9 cellular contexts compared by ENCODE assay signal in the genomic region with DNA sequence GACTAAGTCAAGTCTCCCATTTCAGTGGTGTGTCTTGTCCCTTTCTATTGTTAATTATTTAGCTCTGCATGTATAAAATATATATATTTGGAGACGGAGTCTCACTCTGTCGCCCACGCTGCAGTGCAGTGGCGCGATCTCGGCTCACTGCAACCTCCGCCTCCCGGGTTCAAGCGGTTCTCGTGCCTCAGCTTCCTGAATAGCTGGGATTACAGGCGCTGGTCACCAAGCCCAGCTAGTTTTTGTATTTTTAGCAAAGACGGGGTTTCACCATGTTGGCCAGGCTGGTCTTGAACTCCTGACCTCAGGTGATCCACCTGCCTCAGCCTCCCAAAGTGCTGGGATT. TPM values are rescaled to one million over a fixed set of nuclear protein-coding genes. Genes with fewer than 3 reads are reported as not detected.
A peak's percentile ranks its signal among the peaks of the same experiment; 100 is the strongest.
DNase-seq lines count a peak whose midpoint lies in the region; TF ChIP-seq lines count a peak whose summit lies in the region.
"Not testable (repeated sequence)": the region's sequence is repeated elsewhere in the genome, so short reads cannot be mapped to it uniquely, and the experiment has no call there.
"Had no signal": no experiment of that assay in that cellular context is flagged by ENCODE, and none has a peak within 500 bp of the region (broad histone marks: within the 10 kb centered on the region; RNA-seq: fewer than 3 reads in every experiment).

No MANE protein-coding gene starts in this region.

- not testable (repeated sequence) for H3K27ac ChIP-seq in Karpas-422 (ENCODE audit: low read length); fibroblast of lung (ENCODE audit: insufficient read depth, low read length); mesendoderm (ENCODE audit: low read depth, low read length); sigmoid colon

- not testable (repeated sequence) for H3K36me3 ChIP-seq in ES-I3 (ENCODE audit: insufficient read depth, low read length); Karpas-422 (ENCODE audit: insufficient read depth, low read length); fibroblast of lung (ENCODE audit: control insufficient read depth, insufficient read depth, low read length); mesendoderm (ENCODE audit: control insufficient read depth, insufficient read depth, low read length); sigmoid colon

- H3K4me2 ChIP-seq in Karpas-422 (ENCODE audit: low read depth, low read length, poor library complexity, severe bottlenecking) (peak overlapping the region; percentile 83), fibroblast of lung (ENCODE audit: extremely low read depth, insufficient read depth, low read length) (peak overlapping the region; percentile 64), mesendoderm (ENCODE audit: low read length) (peak overlapping the region; percentile 37)

- H4K20me1 ChIP-seq in Karpas-422 (ENCODE audit: insufficient read depth, low read depth, low read length) = peaks cover 23% of the 10 kb centered on the region
- not testable (repeated sequence) for H4K20me1 ChIP-seq in fibroblast of lung (ENCODE audit: control insufficient read depth, extremely low read depth, insufficient read depth, low read length)

- peaks cover 14% of the 10 kb centered on the region for H3K79me1 ChIP-seq in mesendoderm (ENCODE audit: low read length)

- no CpG with 5 or more reads among the region's 12 CpGs for WGBS in mesendoderm (ENCODE audit: extremely low coverage, insufficient coverage, low lambda C conversion rate)
- WGBS in sigmoid colon, 2 donors = 73 to 74% methylated on average over 12 of the region's 12 CpGs

- not testable (repeated sequence) for H4K5ac ChIP-seq in mesendoderm (ENCODE audit: low read length)

- TF ChIP-seq CTCF in WI38 (IDR thresholded peaks at IDR 0.05; ENCODE audit: low read depth, low read length); astrocyte of the cerebellum (IDR thresholded peaks at IDR 0.05; ENCODE audit: low read depth, low read length, missing control alignments); fibroblast of lung (conservative IDR thresholded peaks at IDR 0.05 in 1 of 2, IDR thresholded peaks at IDR 0.05 in 1 of 2; ENCODE audit: low read depth in 1 of 2, low read length in 2 of 2); sigmoid colon (IDR thresholded peaks at IDR 0.05): not testable (repeated sequence)

- in situ Hi-C loops in astrocyte of the cerebellum (cut with HindIII; ENCODE audit: low sequenced_read_pairs) = not testable (repeated sequence)

- not testable (repeated sequence) for H3K9me3 ChIP-seq in ES-I3 (ENCODE audit: control insufficient read depth, insufficient read depth, low read length); Karpas-422 (ENCODE audit: low read length); fibroblast of lung (ENCODE audit: control insufficient read depth, insufficient read depth, low read depth, low read length); sigmoid colon

- DNase-seq in Karpas-422; astrocyte of the cerebellum (ENCODE audit: low read depth); fibroblast of lung (ENCODE audit: low read depth in 2 of 2); mesendoderm; sigmoid colon: not testable (repeated sequence)

- not testable (repeated sequence) for TF ChIP-seq EP300 in sigmoid colon (IDR thresholded peaks at IDR 0.05)

- not testable (repeated sequence) for H4K8ac ChIP-seq in mesendoderm (ENCODE audit: low read depth, low read length)

- H2BK120ac ChIP-seq in mesendoderm (ENCODE audit: low read depth, low read length) = not testable (repeated sequence)

- H2BK5ac ChIP-seq in mesendoderm (ENCODE audit: low read length) = not testable (repeated sequence)

- H2BK15ac ChIP-seq in mesendoderm (replicated peaks; ENCODE audit: low read depth) = not testable (repeated sequence)

- H2AK5ac ChIP-seq in mesendoderm (ENCODE audit: low read length) = not testable (repeated sequence)

- H3K56ac ChIP-seq in mesendoderm (ENCODE audit: low read length) = not testable (repeated sequence)

- H3K4me1 ChIP-seq in ES-I3 (ENCODE audit: insufficient read depth, low read length); fibroblast of lung (ENCODE audit: control insufficient read depth, extremely low read depth, insufficient read depth, low read length); mesendoderm (ENCODE audit: control insufficient read depth, low read depth, low read length): not testable (repeated sequence)
- peaks cover 27% of the 10 kb centered on the region for H3K4me1 ChIP-seq in Karpas-422 (ENCODE audit: low read length)
- peaks cover 0 to 37% (median 31%) of the 10 kb centered on the region in 4 donors for H3K4me1 ChIP-seq in sigmoid colon

- H3K9me2 ChIP-seq in Karpas-422 (replicated peaks; ENCODE audit: insufficient read depth, low read length) = not testable (repeated sequence)

- H3K27me3 ChIP-seq in Karpas-422 (ENCODE audit: low read length); fibroblast of lung (ENCODE audit: control insufficient read depth, insufficient read depth, low read length); mesendoderm (ENCODE audit: insufficient read depth, low read length, poor library complexity): not testable (repeated sequence)
- peaks cover 0 to 17% (median 0%) of the 10 kb centered on the region in 3 donors for H3K27me3 ChIP-seq in sigmoid colon

- H3K4ac ChIP-seq in mesendoderm (ENCODE audit: low read depth, low read length) = not testable (repeated sequence)

- H3K18ac ChIP-seq in mesendoderm (ENCODE audit: low read length) = not testable (repeated sequence)

- H3K9ac ChIP-seq in ES-I3 (ENCODE audit: low read depth, low read length) (peak overlapping the region; percentile 50; the same call in 1 of the 2 replicates), Karpas-422 (ENCODE audit: low read length) (peak overlapping the region; percentile 40)
- H3K9ac ChIP-seq in fibroblast of lung (ENCODE audit: insufficient read depth, low read length); mesendoderm (ENCODE audit: low read length): not testable (repeated sequence)

- intact Hi-C loops in sigmoid colon (cut with DNase I) = not testable (repeated sequence)

- H2AFZ ChIP-seq in Karpas-422 (ENCODE audit: low read length) (peak overlapping the region; percentile 89), fibroblast of lung (ENCODE audit: low read length) (peak overlapping the region; percentile 20)

- H3K23ac ChIP-seq in mesendoderm (ENCODE audit: low read length) = not testable (repeated sequence)

- not testable (repeated sequence) for TF ChIP-seq POLR2A in sigmoid colon (IDR thresholded peaks at IDR 0.05)

- H3K4me3 ChIP-seq in Karpas-422 (ENCODE audit: low read length) = peak overlapping the region; percentile 87
- peak overlapping the region; percentile 98; the same call in 1 of the 2 replicates for H3K4me3 ChIP-seq in WI38 (ENCODE audit: low read depth, low read length)
- peak overlapping the region; percentile 94 for H3K4me3 ChIP-seq in astrocyte of the cerebellum (ENCODE audit: low read depth, low read length)
- H3K4me3 ChIP-seq in fibroblast of lung (replicated peaks in 1 of 4; ENCODE audit: control extremely low read depth in 1 of 4, insufficient read depth in 1 of 4, low read depth in 3 of 4, low read length in 4 of 4) = peak overlapping the region in 2 of 4 experiments; percentile 44 to 100
- not testable (repeated sequence) for H3K4me3 ChIP-seq in mesendoderm (ENCODE audit: low read length)
- H3K4me3 ChIP-seq in sigmoid colon = peak overlapping the region; percentile 84 to 99 (median 86)

- H3K79me2 ChIP-seq in Karpas-422 (ENCODE audit: low read length) (peaks cover 45% of the 10 kb centered on the region), fibroblast of lung (ENCODE audit: control insufficient read depth, insufficient read depth, low read length) (peaks cover 34% of the 10 kb centered on the region), mesendoderm (ENCODE audit: control insufficient read depth, insufficient read depth, low read length) (peaks cover 23% of the 10 kb centered on the region)

RNA-seq across cellular contexts. Expression of gene TDRD9, which starts 6.4 kb away (rescaled TPM):
- not detected in 2 replicates for total RNA-seq in Karpas-422 (2014; rRNA removed; shearing (Covaris generic); ENCODE audit: low replicate concordance)
- total RNA-seq in fibroblast of lung = 0.50 and 1.0 TPM in 2 replicates
- polyA plus RNA-seq in fibroblast of lung = 0.28 and 0.63 TPM in 2 replicates
- 0.03 and 0.41 TPM in 2 replicates for polyA plus RNA-seq in fibroblast of lung (2012)
- not detected in 2 replicates for polyA minus RNA-seq in fibroblast of lung (ENCODE audit: low replicate concordance)
- polyA plus RNA-seq in mesendoderm (2013, experiment 1 of 2) = 0.04 TPM
- polyA plus RNA-seq in mesendoderm (2013, experiment 2 of 2) = not detected
- 1 to 10 TPM in 2 of 4 donors, under 1 TPM in 2; 0.68 to 4.6 (median 2.0) TPM for total RNA-seq in sigmoid colon
- 1 to 10 TPM in 2 of 3 donors, under 1 TPM in 1; 0.58 to 1.2 (median 1.2) TPM for polyA plus RNA-seq in sigmoid colon

RNA-seq across cellular contexts. Expression of gene RD3L, which starts 20.5 kb away (rescaled TPM):
- total RNA-seq in Karpas-422 (2014; rRNA removed; shearing (Covaris generic); ENCODE audit: low replicate concordance) = not detected in 2 replicates
- not detected in 2 replicates for total RNA-seq in fibroblast of lung
- polyA plus RNA-seq in fibroblast of lung = not detected in 2 replicates
- polyA plus RNA-seq in fibroblast of lung (2012) = not detected in 2 replicates
- not detected in 2 replicates for polyA minus RNA-seq in fibroblast of lung (ENCODE audit: low replicate concordance)
- polyA plus RNA-seq in mesendoderm (2013, experiment 1 of 2) = not detected
- polyA plus RNA-seq in mesendoderm (2013, experiment 2 of 2) = not detected
- not detected for total RNA-seq in sigmoid colon
- polyA plus RNA-seq in sigmoid colon = not detected
- total RNA-seq: esophagus mucosa, occipital lobe had no signal
